Comparison of ENCODE assay signal across 8 cellular contexts in genomic region chr5:181241393-181241975, GRCh38. TPM values are rescaled to one million over a fixed set of nuclear protein-coding genes. Genes with fewer than 3 reads are reported as not detected.
DNase-seq lines count a peak whose midpoint lies in the region; ATAC-seq, FAIRE-seq and TF ChIP-seq lines count a peak whose summit lies in the region.

No MANE protein-coding gene starts in this region.

- peaks cover 56% of the 10 kb centered on the region for H3K36me3 ChIP-seq in effector memory CD4-positive, alpha-beta T cell (ENCODE audit: control insufficient read depth, insufficient read depth, low read length)

- CTCF ChIA-PET in RWPE1 (lab: Yijun Ruan, JAX): no interaction called here

- H3K27me3 ChIP-seq in effector memory CD4-positive, alpha-beta T cell (replicated peaks; ENCODE audit: control insufficient read depth, insufficient read depth, low read length, poor library complexity, severe bottlenecking): no peaks in the 10 kb centered on the region

- no peaks in the 10 kb centered on the region for H3K9me3 ChIP-seq in effector memory CD4-positive, alpha-beta T cell (ENCODE audit: control insufficient read depth, low read length)

- ATAC-seq in GM21786 (IDR thresholded peaks at IDR 0.05; ENCODE audit: unreplicated experiment): no peak

- DNase-seq in GM12891 (ENCODE audit: insufficient read length, low spot score) (no peak), RWPE1 (ENCODE audit: low spot score) (peak; percentile 79), non-pigmented ciliary epithelial cell (ENCODE audit: low read depth) (peak; percentile 53), MV-4-11 (lab: John Stamatoyannopoulos, UW) (no peak), DMS153 treated with DMSO at 0.1 percent for 48 hours (lab: John Stamatoyannopoulos, UW; ENCODE audit: unreplicated experiment) (no peak), amniotic stem cell (lab: John Stamatoyannopoulos, UW) (no peak)
- DNase-seq in effector memory CD4-positive, alpha-beta T cell: no peak

- TF ChIP-seq CTCF in RWPE1 (conservative IDR thresholded peaks at IDR 0.05; ENCODE audit: low read depth): no peak

- POLR2A ChIA-PET in RWPE1 (lab: Yijun Ruan, JAX; ENCODE audit: low non-redundant PET): no interaction called here

- peaks cover 40% of the 10 kb centered on the region for H3K4me1 ChIP-seq in effector memory CD4-positive, alpha-beta T cell (ENCODE audit: control insufficient read depth, insufficient read depth, low read length, poor library complexity, severe bottlenecking)

- H3K27ac ChIP-seq in RWPE1: peak overlapping the region; percentile 97
- H3K27ac ChIP-seq in effector memory CD4-positive, alpha-beta T cell (ENCODE audit: insufficient read depth, low read length, poor library complexity, severe bottlenecking): peak overlapping the region; percentile 90

- no peak overlapping the region for H3K4me3 ChIP-seq in effector memory CD4-positive, alpha-beta T cell (ENCODE audit: insufficient read depth, low read depth, low read length, poor library complexity, severe bottlenecking)

- no peak for FAIRE-seq in GM12891 (lab: Jason Lieb, UNC)

- TF ChIP-seq POLR2A in GM12891 (IDR thresholded peaks at IDR 0.05; ENCODE audit: low read depth, low read length): no peak

TF ChIP-seq in GM12891, 5 proteins besides CTCF, POLR2A, EP300 and RAD21:
- TF ChIP-seq PAX5 (IDR thresholded peaks at IDR 0.05; ENCODE audit: insufficient read depth, low read length, severe bottlenecking) (no peak), POLR2AphosphoS5 (IDR thresholded peaks at IDR 0.05; ENCODE audit: low read depth, low read length) (0 out of 2 replicates have a peak, but pooled peaks have one; percentile 18)

RNA-seq across cellular contexts. Expression of gene RACK1, which starts 2.2 kb away (rescaled TPM):
- 4,085 TPM for polyA plus RNA-seq in GM12891 (2012; ENCODE audit: low read depth, missing spikeins)

RNA-seq across cellular contexts. Expression of gene TRIM41, which starts 18.4 kb away (rescaled TPM):
- 19.7 TPM for polyA plus RNA-seq in GM12891 (2012; ENCODE audit: low read depth, missing spikeins)

RNA-seq across cellular contexts. Expression of gene TRIM52, which starts 19.5 kb away (rescaled TPM):
- polyA plus RNA-seq in GM12891 (2012; ENCODE audit: low read depth, missing spikeins): 8.0 TPM

RNA-seq across cellular contexts. Expression of gene TRIM7, which starts 36.5 kb away (rescaled TPM):
- polyA plus RNA-seq in GM12891 (2012; ENCODE audit: low read depth, missing spikeins): 0.19 TPM

Comparison
In these comparisons a context has a peak if more than half of its experiments do, and no peak if none do; other contexts are left out.
1. DNase-seq: peak in RWPE1 (single experiment) and non-pigmented ciliary epithelial cell (single experiment); none in GM12891 (single experiment), effector memory CD4-positive, alpha-beta T cell (0 of 3), MV-4-11 (single experiment), DMS153 treated with DMSO at 0.1 percent for 48 hours (single experiment) and amniotic stem cell (single experiment).